2 cellular contexts compared by ENCODE assay signal in the genomic region with DNA sequence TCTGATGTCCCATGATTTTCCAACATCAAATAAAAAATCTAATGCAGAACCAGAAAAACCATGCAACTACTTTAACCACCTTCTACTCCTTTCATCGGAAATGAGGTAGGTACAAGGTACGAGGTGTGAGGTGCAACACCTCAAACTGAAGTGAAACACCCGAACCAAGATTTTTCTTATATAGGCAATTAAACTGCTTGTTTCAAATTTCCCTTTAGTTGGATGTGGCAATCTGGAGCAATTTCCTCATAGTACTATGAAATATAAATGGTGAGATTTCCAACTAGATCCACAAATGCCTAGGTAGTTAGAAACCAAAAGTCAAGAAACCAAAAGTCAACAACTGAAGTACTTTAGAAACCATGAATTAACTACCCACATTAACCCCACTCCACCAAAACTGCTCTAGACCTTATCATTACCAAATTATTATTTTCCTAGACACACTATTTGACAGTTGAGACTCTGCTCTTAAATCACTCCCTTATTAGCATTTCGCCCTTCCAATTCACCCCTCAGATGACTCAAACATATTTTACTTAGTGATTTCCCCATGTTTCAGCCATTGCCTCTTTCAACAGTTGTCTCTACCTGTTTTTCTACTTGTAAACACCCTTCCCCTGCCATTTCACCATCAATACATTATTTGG.
TF ChIP-seq lines count a peak whose summit lies in the region.

No MANE protein-coding gene starts in this region.

TF ChIP-seq in HEK293T, 16 proteins besides CTCF, POLR2A, EP300 and RAD21:
- TF ChIP-seq NFRKB (IDR thresholded peaks at IDR 0.05) (0 out of 2 replicates have a peak, but pooled peaks have one; percentile 24), HDGF (IDR thresholded peaks at IDR 0.05; ENCODE audit: borderline replicate concordance) (no peak)

TF ChIP-seq in K562, 482 proteins besides CTCF, POLR2A, EP300 and RAD21:
- TF ChIP-seq ZNF121 (CRISPR knock-in tag; conservative IDR thresholded peaks at IDR 0.05) (no peak), POLR2AphosphoS2 (IDR thresholded peaks at IDR 0.05; ENCODE audit: low read length) (peak; percentile 94), ILF3 (IDR thresholded peaks at IDR 0.05; ENCODE audit: borderline replicate concordance) (no peak), E2F8 (IDR thresholded peaks at IDR 0.05; ENCODE audit: low read depth, partially characterized antibody) (peak; percentile 33), ESRRA (IDR thresholded peaks at IDR 0.05; ENCODE audit: borderline replicate concordance, low read depth) (no peak), RFX1 (IDR thresholded peaks at IDR 0.05) (no peak), PRMT5 (CRISPR knock-in tag; IDR thresholded peaks at IDR 0.05) (no peak), SUPT5H (IDR thresholded peaks at IDR 0.05) (peak; percentile 39), POLR2AphosphoS5 (IDR thresholded peaks at IDR 0.05; ENCODE audit: control insufficient read depth, insufficient read depth, low read depth, low read length) (0 out of 2 replicates have a peak, but pooled peaks have one; percentile 15)
